29 cellular contexts compared by ENCODE assay signal in genomic region chr3:66080167-66080566, GRCh38. TPM values are rescaled to one million over a fixed set of nuclear protein-coding genes. Genes with fewer than 3 reads are reported as not detected.
"Had no signal": no experiment of that assay in that cellular context is flagged by ENCODE, and none has a peak within 500 bp of the region (broad histone marks: within the 10 kb centered on the region; RNA-seq: fewer than 3 reads in every experiment).

No MANE protein-coding gene starts in this region.

- H3K27ac ChIP-seq: neural progenitor cell, ovary, parathyroid adenoma, psoas muscle, right lobe of liver, sigmoid colon, spleen, suprapubic skin, testis, tibial artery, upper lobe of left lung, vagina had no signal

- H3K4me1 ChIP-seq: neural progenitor cell, parathyroid adenoma, psoas muscle, spleen, suprapubic skin, testis, tibial artery, upper lobe of left lung, vagina had no signal

- H3K27me3 ChIP-seq: neural progenitor cell, ovary, right lobe of liver, sigmoid colon, spleen, suprapubic skin, testis, tibial artery, upper lobe of left lung, vagina had no signal

- H3K36me3 ChIP-seq: neural progenitor cell, ovary, right lobe of liver, sigmoid colon, spleen, suprapubic skin, tibial artery, upper lobe of left lung, vagina had no signal

- H3K4me3 ChIP-seq: neural progenitor cell, ovary, psoas muscle, right lobe of liver, sigmoid colon, smooth muscle cell, spleen, suprapubic skin, testis, tibial artery, upper lobe of left lung, vagina had no signal

- FAIRE-seq: urothelium cell line had no signal

- ATAC-seq: natural killer cell; psoas muscle; right cardiac atrium; right lobe of liver; stimulated activated memory B cell treated with anti-CD40 and anti-IgM and Interleukin-4, amounts not matched to agents 10 μg/mL and 1 μg/mL and 100 μg/mL, for 72 hours; stimulated activated naive CD8-positive, alpha-beta T cell treated with anti-CD3 and anti-CD28 coated beads, Interleukin-15, amount 100 ng/mL, for 72 hours; stimulated activated naive CD8-positive, alpha-beta T cell treated with anti-CD3 and anti-CD28 coated beads, Interleukin-15, Interleukin-2, amounts not matched to agents 100 U/mL and 50 U/mL, for 24 hours had no signal

- DNase-seq: natural killer cell; occipital lobe; ovary; posterior cingulate gyrus; psoas muscle; right cardiac atrium; right lobe of liver; sigmoid colon; spleen; stimulated activated CD4-positive, alpha-beta T cell treated with anti-CD3 and anti-CD28 coated beads, Interleukin-12 subunit alpha, Interleukin-12 subunit beta, amount 100 ng/mL, for 4 hours; stimulated activated CD4-positive, alpha-beta T cell treated with anti-CD3 and anti-CD28 coated beads, Interleukin-1b, Interleukin-23, amount 100 ng/mL, for 48 hours; stimulated activated CD4-positive, alpha-beta T cell treated with anti-CD3 and anti-CD28 coated beads, Interleukin-4, amount 100 ng/mL, for 1 hour; stimulated activated CD4-positive, alpha-beta T cell treated with anti-CD3 and anti-CD28 coated beads, Interleukin-4, amount 100 ng/mL, for 4 hours; stimulated activated CD8-positive, alpha-beta memory T cell treated with anti-CD3 and anti-CD28 coated beads, Interleukin-4, amount 100 ng/mL, for 48 hours; stimulated activated naive CD4-positive, alpha-beta T cell; stimulated activated naive CD8-positive, alpha-beta T cell treated with anti-CD3 and anti-CD28 coated beads, Interleukin-15, amount 100 ng/mL, for 72 hours; stimulated activated naive CD8-positive, alpha-beta T cell treated with anti-CD3 and anti-CD28 coated beads, Interleukin-15, Interleukin-2, amounts not matched to agents 100 U/mL and 50 U/mL, for 24 hours; substantia nigra; testis; tibial artery; trophoblast cell; upper lobe of left lung had no signal

- H3K9me3 ChIP-seq: ovary, psoas muscle, right lobe of liver, sigmoid colon, suprapubic skin, testis, tibial artery, upper lobe of left lung, vagina had no signal

RNA-seq across cellular contexts. Expression of gene MAGI1, which starts 41.4 kb away (rescaled TPM):
- total RNA-seq: natural killer cell had no signal
